8 cellular contexts compared by ENCODE assay signal in the genomic region with DNA sequence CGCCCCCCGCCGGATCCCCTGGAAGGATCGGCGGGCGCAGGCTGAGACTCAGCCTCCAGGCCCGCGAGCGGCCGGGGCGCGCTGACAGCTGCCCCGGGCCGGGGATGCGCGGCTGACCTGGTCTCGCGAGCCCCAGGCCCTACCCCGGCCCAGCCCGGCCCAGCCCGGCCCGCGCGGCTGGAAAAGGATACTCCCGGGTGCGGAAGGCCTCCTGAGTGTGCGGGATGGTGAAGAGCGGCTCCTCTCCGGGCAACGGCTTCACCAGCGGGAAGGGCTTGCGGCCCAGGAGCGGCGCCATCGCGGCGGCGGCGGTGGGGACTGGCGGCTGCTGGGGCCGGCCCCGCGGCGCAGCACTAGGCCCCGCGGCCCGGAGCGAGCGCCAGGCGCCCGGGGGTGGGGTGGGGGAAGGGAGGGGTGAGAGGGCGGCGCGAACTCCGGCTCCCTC. TPM values are rescaled to one million over a fixed set of nuclear protein-coding genes. Genes with fewer than 3 reads are reported as not detected.
DNase-seq lines count a peak whose midpoint lies in the region; ATAC-seq and TF ChIP-seq lines count a peak whose summit lies in the region.

No MANE protein-coding gene starts in this region.

- H3K9me3 ChIP-seq in neutrophil: no peaks in the 10 kb centered on the region

- H3K36me3 ChIP-seq in neutrophil: no peaks in the 10 kb centered on the region

- peak overlapping the region; percentile 87 to 89 for H3K4me3 ChIP-seq in neutrophil (ENCODE audit: low read depth in 1 of 2, low read length in 1 of 2)

- no peaks in the 10 kb centered on the region for H3K27me3 ChIP-seq in neutrophil

- no peak for TF ChIP-seq CTCF in neutrophil (IDR thresholded peaks at IDR 0.05)

- H3K4me1 ChIP-seq in neutrophil (ENCODE audit: control insufficient read depth in 1 of 2, insufficient read depth in 1 of 2, low read depth in 1 of 2, low read length in 1 of 2): peaks cover 36 to 38% of the 10 kb centered on the region in 2 experiments

- H3K27ac ChIP-seq in neutrophil: peak overlapping the region; percentile 85

- DNase-seq in activated CD4-positive, alpha-beta T cell treated with anti-CD3 and anti-CD28 coated beads for 48 hours: peak; percentile 74
- no peak for DNase-seq in activated CD4-positive, alpha-beta T cell treated with anti-CD3 and anti-CD28 coated beads, Interleukin-2, amount 50 U/mL, for 1 hour
- DNase-seq in HUDEP-2 (lab: John Stamatoyannopoulos, UW; ENCODE audit: unreplicated experiment in 76 of 76) (peak in 43 of 76 experiments; percentile 29 to 80 (median 66)), foreskin melanocyte (peak; percentile 15), ureter (ENCODE audit: low spot score) (no peak)
- peak; percentile 72 to 73 for DNase-seq in activated CD4-positive, alpha-beta T cell treated with anti-CD3 and anti-CD28 coated beads, Interleukin-2, amount 50 U/mL, for 48 hours

- peak; percentile 49 for ATAC-seq in GM21528 (IDR thresholded peaks at IDR 0.05; ENCODE audit: low FRiP score, unreplicated experiment)

RNA-seq across cellular contexts. Expression of gene BAZ1B, which starts 0.4 kb away (rescaled TPM):
- 65.0 TPM for total RNA-seq in ureter

RNA-seq across cellular contexts. Expression of gene BCL7B, which starts 35.8 kb away (rescaled TPM):
- total RNA-seq in ureter: 49.6 TPM

RNA-seq across cellular contexts. Expression of gene TBL2, which starts 56.7 kb away (rescaled TPM):
- total RNA-seq in ureter: 33.0 TPM

Comparison
In these comparisons a context has a peak if more than half of its experiments do, and no peak if none do; other contexts are left out.
1. DNase-seq: peak in activated CD4-positive, alpha-beta T cell treated with anti-CD3 and anti-CD28 coated beads for 48 hours (single experiment), HUDEP-2 (43 of 76), activated CD4-positive, alpha-beta T cell treated with anti-CD3 and anti-CD28 coated beads, Interleukin-2, amount 50 U/mL, for 48 hours (2 of 2) and foreskin melanocyte (single experiment); none in activated CD4-positive, alpha-beta T cell treated with anti-CD3 and anti-CD28 coated beads, Interleukin-2, amount 50 U/mL, for 1 hour (single experiment) and ureter (single experiment).